ENCODE assay signal across 23 cellular contexts in genomic region chr11:31449040-31449439, GRCh38.
"Had no signal": no experiment of that assay in that cellular context is flagged by ENCODE, and none has a peak within 500 bp of the region (broad histone marks: within the 10 kb centered on the region; RNA-seq: fewer than 3 reads in every experiment).

No MANE protein-coding gene starts in this region.

- H3K27me3 ChIP-seq: adrenal gland, SJSA1 had no signal

- H3K36me3 ChIP-seq: adrenal gland, SJSA1 had no signal

- DNase-seq: activated CD4-positive, alpha-beta T cell treated with anti-CD3 and anti-CD28 coated beads for 4 hours; activated CD8-positive, alpha-beta memory T cell treated with anti-CD3 and anti-CD28 coated beads, Interleukin-2, amount 50 U/mL, for 4 hours; activated CD8-positive, alpha-beta T cell treated with anti-CD3 and anti-CD28 coated beads for 36 hours; activated gamma-delta T cell treated with Interleukin-2 at 50 U/mL for 16 hours; activated naive CD4-positive, alpha-beta T cell treated with anti-CD3 and anti-CD28 coated beads, Interleukin-2, amount 10 ng/mL, durations not matched to agents 7 days and 5 days; activated naive CD8-positive, alpha-beta T cell treated with anti-CD3 and anti-CD28 coated beads, Interleukin-2, amount 10 ng/mL, durations not matched to agents 7 days and 5 days; activated T-cell treated with anti-CD3 and anti-CD28 coated beads, Interleukin-2, amount 50 U/mL, for 72 hours; adrenal gland; anterior cingulate cortex; cerebellar nuclear complex; KG1; NCI-H1048; NCI-H1436 treated with DMSO at 0.1 percent for 48 hours; NCI-H1930; NCI-H2107; NCI-H510A treated with DMSO at 0.1 percent for 48 hours; NCI-H82; PC-3; SHP77; SW 1271 had no signal

- H3K4me3 ChIP-seq: adrenal gland, SJSA1 had no signal

- H3K4me1 ChIP-seq: adrenal gland, SJSA1 had no signal

- H3K9me3 ChIP-seq: adrenal gland, SJSA1 had no signal

- H3K27ac ChIP-seq: adrenal gland, SJSA1 had no signal

- ATAC-seq: activated CD4-positive, CD25-positive, alpha-beta regulatory T cell treated with anti-CD3 and anti-CD28 coated beads, Interleukin-2, amount 50 U/mL, for 24 hours; activated CD8-positive, alpha-beta T cell treated with anti-CD3 and anti-CD28 coated beads for 36 hours; activated T-cell treated with anti-CD3 and anti-CD28 coated beads, Interleukin-2, amount 50 U/mL, for 72 hours; PC-3; SK-N-SH treated with all-trans-retinoic acid at 6 μM for 48 hours had no signal
